Comparison of ENCODE assay signal across 3 cellular contexts in genomic region chr19:996051-996838, GRCh38.
A peak's percentile ranks its signal among the peaks of the same experiment; 100 is the strongest.
TF ChIP-seq lines count a peak whose summit lies in the region.

No MANE protein-coding gene starts in this region.

TF ChIP-seq in A549, 52 proteins besides CTCF, POLR2A, EP300 and RAD21:
- TF ChIP-seq SREBF2 (IDR thresholded peaks at IDR 0.05) (no peak), EHF (CRISPR knock-in tag; IDR thresholded peaks at IDR 0.05) (no peak), MAX (IDR thresholded peaks at IDR 0.05) (peak; percentile 43; the same call in 1 of the 2 replicates), HEYL (CRISPR knock-in tag; IDR thresholded peaks at IDR 0.05) (no peak), ZFP36 (IDR thresholded peaks at IDR 0.05; ENCODE audit: borderline replicate concordance, partially characterized antibody) (no peak), FOXS1 (CRISPR knock-in tag; IDR thresholded peaks at IDR 0.05) (no peak), NFE2L2 (conservative IDR thresholded peaks at IDR 0.05; ENCODE audit: low read length) (no peak), MYC (IDR thresholded peaks at IDR 0.05; ENCODE audit: borderline replicate concordance, low read length) (no peak), ZC3H11A (IDR thresholded peaks at IDR 0.05) (no peak), ZSCAN20 (CRISPR knock-in tag; IDR thresholded peaks at IDR 0.05) (no peak), CHD2 (IDR thresholded peaks at IDR 0.05; ENCODE audit: low read length, partially characterized antibody) (no peak), FOSB (CRISPR knock-in tag; IDR thresholded peaks at IDR 0.05) (no peak), FOSL2 (IDR thresholded peaks at IDR 0.05) (no peak), FOSL2 (CRISPR knock-in tag; IDR thresholded peaks at IDR 0.05) (peak; percentile 71), RFX5 (IDR thresholded peaks at IDR 0.05) (no peak), ELK1 (IDR thresholded peaks at IDR 0.05; ENCODE audit: low read depth, low read length) (no peak), RCOR1 (IDR thresholded peaks at IDR 0.05; ENCODE audit: low read depth, low read length) (no peak), RARB (CRISPR knock-in tag; IDR thresholded peaks at IDR 0.05) (no peak), KDM5A (IDR thresholded peaks at IDR 0.05) (no peak), MAZ (IDR thresholded peaks at IDR 0.05; ENCODE audit: borderline replicate concordance, low read depth, low read length) (no peak), TP53 (CRISPR knock-in tag; IDR thresholded peaks at IDR 0.05) (no peak)
- TF ChIP-seq, protein P1, sequence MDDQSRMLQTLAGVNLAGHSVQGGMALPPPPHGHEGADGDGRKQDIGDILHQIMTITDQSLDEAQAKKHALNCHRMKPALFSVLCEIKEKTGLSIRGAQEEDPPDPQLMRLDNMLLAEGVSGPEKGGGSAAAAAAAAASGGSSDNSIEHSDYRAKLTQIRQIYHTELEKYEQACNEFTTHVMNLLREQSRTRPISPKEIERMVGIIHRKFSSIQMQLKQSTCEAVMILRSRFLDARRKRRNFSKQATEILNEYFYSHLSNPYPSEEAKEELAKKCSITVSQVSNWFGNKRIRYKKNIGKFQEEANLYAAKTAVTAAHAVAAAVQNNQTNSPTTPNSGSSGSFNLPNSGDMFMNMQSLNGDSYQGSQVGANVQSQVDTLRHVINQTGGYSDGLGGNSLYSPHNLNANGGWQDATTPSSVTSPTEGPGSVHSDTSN (IDR thresholded peaks at IDR 0.05): peak; percentile 75
- TF ChIP-seq, protein P2, sequence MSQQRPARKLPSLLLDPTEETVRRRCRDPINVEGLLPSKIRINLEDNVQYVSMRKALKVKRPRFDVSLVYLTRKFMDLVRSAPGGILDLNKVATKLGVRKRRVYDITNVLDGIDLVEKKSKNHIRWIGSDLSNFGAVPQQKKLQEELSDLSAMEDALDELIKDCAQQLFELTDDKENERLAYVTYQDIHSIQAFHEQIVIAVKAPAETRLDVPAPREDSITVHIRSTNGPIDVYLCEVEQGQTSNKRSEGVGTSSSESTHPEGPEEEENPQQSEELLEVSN (IDR thresholded peaks at IDR 0.05; ENCODE audit: borderline replicate concordance, low read depth): peak; percentile 46; the same call in 1 of the 2 replicates

TF ChIP-seq in HEK293T, 16 proteins besides CTCF, POLR2A, EP300 and RAD21:
- no peak for TF ChIP-seq TARDBP (IDR thresholded peaks at IDR 0.05)
- no peak for TF ChIP-seq PKNOX1 (IDR thresholded peaks at IDR 0.05)
- no peak for TF ChIP-seq BHLHE40 (IDR thresholded peaks at IDR 0.05; ENCODE audit: borderline replicate concordance)
- TF ChIP-seq L3MBTL2 (conservative IDR thresholded peaks at IDR 0.05): no peak
- TF ChIP-seq SUZ12 (IDR thresholded peaks at IDR 0.05): no peak
- no peak for TF ChIP-seq CTBP1 (IDR thresholded peaks at IDR 0.05; ENCODE audit: borderline replicate concordance)
- no peak for TF ChIP-seq FOXK2 (IDR thresholded peaks at IDR 0.05)
- no peak for TF ChIP-seq NFRKB (IDR thresholded peaks at IDR 0.05)
- TF ChIP-seq ELF4 (IDR thresholded peaks at IDR 0.05): no peak
- TF ChIP-seq LEF1 (IDR thresholded peaks at IDR 0.05; ENCODE audit: borderline replicate concordance): no peak
- no peak for TF ChIP-seq SP1 (IDR thresholded peaks at IDR 0.05)
- TF ChIP-seq FOXA1 (IDR thresholded peaks at IDR 0.05): no peak
- no peak for TF ChIP-seq ARNT (IDR thresholded peaks at IDR 0.05)
- TF ChIP-seq HDGF (IDR thresholded peaks at IDR 0.05; ENCODE audit: borderline replicate concordance): no peak
- no peak for TF ChIP-seq ZNF384 (IDR thresholded peaks at IDR 0.05)
- no peak for TF ChIP-seq FOXM1 (IDR thresholded peaks at IDR 0.05; ENCODE audit: borderline replicate concordance)
TF ChIP-seq in HEK293T: peak in this region for 0.

TF ChIP-seq in GM12878, 131 proteins besides CTCF, POLR2A, EP300 and RAD21:
- TF ChIP-seq DPF2 (IDR thresholded peaks at IDR 0.05): peak; percentile 48; the same call in 1 of the 2 replicates
- no peak for TF ChIP-seq CEBPB (IDR thresholded peaks at IDR 0.05; ENCODE audit: borderline replicate concordance in 1 of 2, low read depth in 2 of 2, low read length in 2 of 2)
- peak; percentile 50; the same call in 1 of the 2 replicates for TF ChIP-seq NBN (IDR thresholded peaks at IDR 0.05)
- peak; percentile 51; the same call in 1 of the 2 replicates for TF ChIP-seq TCF3 (IDR thresholded peaks at IDR 0.05; ENCODE audit: borderline replicate concordance, insufficient read depth, low read depth, low read length)
- peak; percentile 82 for TF ChIP-seq CREM (IDR thresholded peaks at IDR 0.05; ENCODE audit: low read depth)
- TF ChIP-seq, protein P3, sequence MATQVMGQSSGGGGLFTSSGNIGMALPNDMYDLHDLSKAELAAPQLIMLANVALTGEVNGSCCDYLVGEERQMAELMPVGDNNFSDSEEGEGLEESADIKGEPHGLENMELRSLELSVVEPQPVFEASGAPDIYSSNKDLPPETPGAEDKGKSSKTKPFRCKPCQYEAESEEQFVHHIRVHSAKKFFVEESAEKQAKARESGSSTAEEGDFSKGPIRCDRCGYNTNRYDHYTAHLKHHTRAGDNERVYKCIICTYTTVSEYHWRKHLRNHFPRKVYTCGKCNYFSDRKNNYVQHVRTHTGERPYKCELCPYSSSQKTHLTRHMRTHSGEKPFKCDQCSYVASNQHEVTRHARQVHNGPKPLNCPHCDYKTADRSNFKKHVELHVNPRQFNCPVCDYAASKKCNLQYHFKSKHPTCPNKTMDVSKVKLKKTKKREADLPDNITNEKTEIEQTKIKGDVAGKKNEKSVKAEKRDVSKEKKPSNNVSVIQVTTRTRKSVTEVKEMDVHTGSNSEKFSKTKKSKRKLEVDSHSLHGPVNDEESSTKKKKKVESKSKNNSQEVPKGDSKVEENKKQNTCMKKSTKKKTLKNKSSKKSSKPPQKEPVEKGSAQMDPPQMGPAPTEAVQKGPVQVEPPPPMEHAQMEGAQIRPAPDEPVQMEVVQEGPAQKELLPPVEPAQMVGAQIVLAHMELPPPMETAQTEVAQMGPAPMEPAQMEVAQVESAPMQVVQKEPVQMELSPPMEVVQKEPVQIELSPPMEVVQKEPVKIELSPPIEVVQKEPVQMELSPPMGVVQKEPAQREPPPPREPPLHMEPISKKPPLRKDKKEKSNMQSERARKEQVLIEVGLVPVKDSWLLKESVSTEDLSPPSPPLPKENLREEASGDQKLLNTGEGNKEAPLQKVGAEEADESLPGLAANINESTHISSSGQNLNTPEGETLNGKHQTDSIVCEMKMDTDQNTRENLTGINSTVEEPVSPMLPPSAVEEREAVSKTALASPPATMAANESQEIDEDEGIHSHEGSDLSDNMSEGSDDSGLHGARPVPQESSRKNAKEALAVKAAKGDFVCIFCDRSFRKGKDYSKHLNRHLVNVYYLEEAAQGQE (IDR thresholded peaks at IDR 0.05; ENCODE audit: low read depth, low read length): no peak
- 0 out of 2 replicates have a peak, but pooled peaks have one; percentile 14 for TF ChIP-seq NR2F1 (conservative IDR thresholded peaks at IDR 0.05)
- TF ChIP-seq ATF3 (IDR thresholded peaks at IDR 0.05; ENCODE audit: borderline replicate concordance, extremely low read depth, low read depth, low read length): no peak
- no peak for TF ChIP-seq SREBF2 (IDR thresholded peaks at IDR 0.05; ENCODE audit: low read length)
- TF ChIP-seq LARP7 (IDR thresholded peaks at IDR 0.05): 0 out of 2 replicates have a peak, but pooled peaks have one; percentile 13
- TF ChIP-seq ATF7 (IDR thresholded peaks at IDR 0.05; ENCODE audit: low read depth): peak; percentile 91
- TF ChIP-seq MXI1 (IDR thresholded peaks at IDR 0.05; ENCODE audit: low read depth, low read length): no peak
- TF ChIP-seq TCF12 (IDR thresholded peaks at IDR 0.05; ENCODE audit: low read depth, low read length): peak; percentile 57; the same call in 1 of the 2 replicates
- TF ChIP-seq BHLHE40 (IDR thresholded peaks at IDR 0.05; ENCODE audit: borderline replicate concordance in 1 of 2, low read depth in 2 of 2, low read length in 1 of 2): peak in 1 of 2 experiments; percentile 38; a peak in 2 of 4 replicates
- peak; percentile 75; the same call in 1 of the 2 replicates for TF ChIP-seq CREB1 (IDR thresholded peaks at IDR 0.05; ENCODE audit: low read depth)
- TF ChIP-seq, protein P4, sequence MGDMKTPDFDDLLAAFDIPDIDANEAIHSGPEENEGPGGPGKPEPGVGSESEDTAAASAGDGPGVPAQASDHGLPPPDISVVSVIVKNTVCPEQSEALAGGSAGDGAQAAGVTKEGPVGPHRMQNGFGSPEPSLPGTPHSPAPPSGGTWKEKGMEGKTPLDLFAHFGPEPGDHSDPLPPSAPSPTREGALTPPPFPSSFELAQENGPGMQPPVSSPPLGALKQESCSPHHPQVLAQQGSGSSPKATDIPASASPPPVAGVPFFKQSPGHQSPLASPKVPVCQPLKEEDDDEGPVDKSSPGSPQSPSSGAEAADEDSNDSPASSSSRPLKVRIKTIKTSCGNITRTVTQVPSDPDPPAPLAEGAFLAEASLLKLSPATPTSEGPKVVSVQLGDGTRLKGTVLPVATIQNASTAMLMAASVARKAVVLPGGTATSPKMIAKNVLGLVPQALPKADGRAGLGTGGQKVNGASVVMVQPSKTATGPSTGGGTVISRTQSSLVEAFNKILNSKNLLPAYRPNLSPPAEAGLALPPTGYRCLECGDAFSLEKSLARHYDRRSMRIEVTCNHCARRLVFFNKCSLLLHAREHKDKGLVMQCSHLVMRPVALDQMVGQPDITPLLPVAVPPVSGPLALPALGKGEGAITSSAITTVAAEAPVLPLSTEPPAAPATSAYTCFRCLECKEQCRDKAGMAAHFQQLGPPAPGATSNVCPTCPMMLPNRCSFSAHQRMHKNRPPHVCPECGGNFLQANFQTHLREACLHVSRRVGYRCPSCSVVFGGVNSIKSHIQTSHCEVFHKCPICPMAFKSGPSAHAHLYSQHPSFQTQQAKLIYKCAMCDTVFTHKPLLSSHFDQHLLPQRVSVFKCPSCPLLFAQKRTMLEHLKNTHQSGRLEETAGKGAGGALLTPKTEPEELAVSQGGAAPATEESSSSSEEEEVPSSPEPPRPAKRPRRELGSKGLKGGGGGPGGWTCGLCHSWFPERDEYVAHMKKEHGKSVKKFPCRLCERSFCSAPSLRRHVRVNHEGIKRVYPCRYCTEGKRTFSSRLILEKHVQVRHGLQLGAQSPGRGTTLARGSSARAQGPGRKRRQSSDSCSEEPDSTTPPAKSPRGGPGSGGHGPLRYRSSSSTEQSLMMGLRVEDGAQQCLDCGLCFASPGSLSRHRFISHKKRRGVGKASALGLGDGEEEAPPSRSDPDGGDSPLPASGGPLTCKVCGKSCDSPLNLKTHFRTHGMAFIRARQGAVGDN (IDR thresholded peaks at IDR 0.05): no peak
- TF ChIP-seq JUND (IDR thresholded peaks at IDR 0.05; ENCODE audit: low read depth, low read length): peak; percentile 65; the same call in 1 of the 2 replicates
TF ChIP-seq in GM12878: peak in this region for 11.
